ENCODE assay signal across 1 cellular context in the genomic region with DNA sequence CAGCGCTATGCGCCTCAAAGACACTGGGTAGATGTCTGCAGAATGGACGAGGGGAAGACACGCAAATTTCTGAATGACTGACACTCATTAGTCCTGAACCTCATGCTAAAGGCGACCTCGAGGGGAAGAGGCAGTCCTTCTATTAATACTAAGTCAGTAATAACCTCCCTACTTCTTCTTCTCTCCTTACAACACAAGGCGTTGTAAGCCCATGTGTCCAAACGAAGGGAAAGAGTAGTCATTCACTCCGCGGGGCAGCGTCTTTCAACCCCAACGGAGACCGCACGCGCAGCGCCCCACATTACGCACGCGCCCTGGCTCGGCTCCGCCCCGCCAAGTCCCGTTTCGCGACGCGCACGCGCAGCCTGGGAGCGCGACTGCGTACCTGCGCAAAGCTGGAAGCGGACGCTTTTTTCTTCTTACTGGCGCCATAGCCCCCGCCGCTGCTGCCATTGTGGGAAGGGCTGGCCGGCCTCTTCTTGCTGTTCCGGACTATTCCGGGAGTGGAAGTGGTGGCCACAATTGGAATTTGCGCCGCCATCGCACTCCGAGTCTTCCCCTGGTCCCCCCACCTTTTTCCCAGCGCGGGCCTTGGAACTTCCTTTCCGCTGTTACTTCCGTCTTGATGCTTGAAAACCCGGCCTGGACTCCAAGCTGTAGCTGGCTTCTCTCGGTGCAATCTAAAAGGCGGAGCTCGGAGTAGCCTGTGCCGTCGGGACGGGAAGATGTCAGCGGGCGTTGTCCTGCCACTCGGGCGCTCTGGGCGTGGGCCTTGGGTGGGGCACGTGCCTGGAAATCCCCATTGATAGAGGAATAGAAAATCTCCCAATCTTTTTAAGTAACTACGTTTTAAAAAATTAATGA.
A peak's percentile ranks its signal among the peaks of the same experiment; 100 is the strongest.
TF ChIP-seq lines count a peak whose summit lies in the region.

A gene with protein sequence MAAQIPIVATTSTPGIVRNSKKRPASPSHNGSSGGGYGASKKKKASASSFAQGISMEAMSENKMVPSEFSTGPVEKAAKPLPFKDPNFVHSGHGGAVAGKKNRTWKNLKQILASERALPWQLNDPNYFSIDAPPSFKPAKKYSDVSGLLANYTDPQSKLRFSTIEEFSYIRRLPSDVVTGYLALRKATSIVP (minus strand): TSS at position 627 of the 864 bp plus-strand sequence. CDS start 86 bp downstream, at position 541.

TF ChIP-seq in K562, 482 proteins besides CTCF, POLR2A, EP300 and RAD21 (continued from another document and continues in another):
- TF ChIP-seq CBX3 (IDR thresholded peaks at IDR 0.05; ENCODE audit: borderline replicate concordance in 1 of 2, low read length in 2 of 2) (peak in 1 of 2 experiments; percentile 84; a peak in 2 of 3 replicates), TEAD1 (CRISPR knock-in tag; IDR thresholded peaks at IDR 0.05) (peak; percentile 48 to 79; a peak in 2 of 4 replicates), RFX1 (IDR thresholded peaks at IDR 0.05) (no peak; the same call in 1 of the 2 replicates), BHLHE40 (IDR thresholded peaks at IDR 0.05; ENCODE audit: low read length) (peak; percentile 98), ELF2 (CRISPR knock-in tag; IDR thresholded peaks at IDR 0.05) (peak; percentile 97), SIN3B (IDR thresholded peaks at IDR 0.05; ENCODE audit: low read depth) (peak; percentile 68), SRF (CRISPR knock-in tag; IDR thresholded peaks at IDR 0.05) (peak in 1 of 2 experiments; percentile 63; a peak in 1 of 4 replicates), HNRNPK (IDR thresholded peaks at IDR 0.05; ENCODE audit: low read depth, low read length, poor library complexity, severe bottlenecking) (no peak), ESRRB (CRISPR knock-in tag; IDR thresholded peaks at IDR 0.05; ENCODE audit: borderline replicate concordance) (no peak), L3MBTL2 (IDR thresholded peaks at IDR 0.05) (peak; percentile 96), LARP7 (IDR thresholded peaks at IDR 0.05) (no peak), ZNF121 (CRISPR knock-in tag; conservative IDR thresholded peaks at IDR 0.05) (no peak), KAT8 (IDR thresholded peaks at IDR 0.05; ENCODE audit: low read depth) (peak; percentile 64; the same call in 1 of the 2 replicates), BMI1 (IDR thresholded peaks at IDR 0.05; ENCODE audit: low read length) (peak; percentile 54; the same call in 1 of the 2 replicates), CHD4 (IDR thresholded peaks at IDR 0.05; ENCODE audit: insufficient read depth, insufficient replicate concordance, low read depth, low read length, poor library complexity, severe bottlenecking) (no peak), ILF3 (IDR thresholded peaks at IDR 0.05; ENCODE audit: borderline replicate concordance) (no peak), NELFE (IDR thresholded peaks at IDR 0.05; ENCODE audit: insufficient read depth, insufficient read length) (no peak), CXXC5 (CRISPR knock-in tag; IDR thresholded peaks at IDR 0.05) (peak; percentile 95), TBL1XR1 (IDR thresholded peaks at IDR 0.05; ENCODE audit: low read length in 2 of 2) (peak; percentile 79 to 81), RCOR1 (IDR thresholded peaks at IDR 0.05; ENCODE audit: borderline replicate concordance in 1 of 2, low read depth in 2 of 2, low read length in 2 of 2) (peak; percentile 72 to 93), ZNF212 (CRISPR knock-in tag; IDR thresholded peaks at IDR 0.05) (no peak), RBBP5 (IDR thresholded peaks at IDR 0.05; ENCODE audit: borderline replicate concordance, insufficient read depth, low read length, poor library complexity, severe bottlenecking) (peak; percentile 91), ZNF699 (CRISPR knock-in tag; IDR thresholded peaks at IDR 0.05; ENCODE audit: insufficient replicate concordance) (no peak), XRCC4 (IDR thresholded peaks at IDR 0.05; ENCODE audit: extremely low read depth, insufficient read depth, insufficient read length) (no peak), MEF2D (tag; conservative IDR thresholded peaks at IDR 0.05; ENCODE audit: low read depth) (peak; percentile 73), ZBTB11 (CRISPR knock-in tag; IDR thresholded peaks at IDR 0.05) (peak in 1 of 3 experiments; percentile 85; a peak in 2 of 6 replicates), ELF1 (tag; IDR thresholded peaks at IDR 0.05) (peak; percentile 98), ZBTB17 (CRISPR knock-in tag; IDR thresholded peaks at IDR 0.05) (no peak), CUX1 (CRISPR knock-in tag; IDR thresholded peaks at IDR 0.05) (no peak), ZNF224 (CRISPR knock-in tag; IDR thresholded peaks at IDR 0.05) (0 out of 2 replicates have a peak, but pooled peaks have one; percentile 18), YY1 (IDR thresholded peaks at IDR 0.05; ENCODE audit: borderline replicate concordance in 1 of 3, control insufficient read depth in 1 of 3, extremely low read depth in 1 of 3, insufficient read depth in 3 of 3, insufficient read length in 1 of 3, insufficient replicate concordance in 2 of 3, low read depth in 1 of 3, low read length in 2 of 3) (peak in 2 of 3 experiments; percentile 82 to 85)
- TF ChIP-seq, protein P1, sequence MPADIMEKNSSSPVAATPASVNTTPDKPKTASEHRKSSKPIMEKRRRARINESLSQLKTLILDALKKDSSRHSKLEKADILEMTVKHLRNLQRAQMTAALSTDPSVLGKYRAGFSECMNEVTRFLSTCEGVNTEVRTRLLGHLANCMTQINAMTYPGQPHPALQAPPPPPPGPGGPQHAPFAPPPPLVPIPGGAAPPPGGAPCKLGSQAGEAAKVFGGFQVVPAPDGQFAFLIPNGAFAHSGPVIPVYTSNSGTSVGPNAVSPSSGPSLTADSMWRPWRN (IDR thresholded peaks at IDR 0.05; ENCODE audit: low read depth): peak; percentile 60
- TF ChIP-seq, protein P2, sequence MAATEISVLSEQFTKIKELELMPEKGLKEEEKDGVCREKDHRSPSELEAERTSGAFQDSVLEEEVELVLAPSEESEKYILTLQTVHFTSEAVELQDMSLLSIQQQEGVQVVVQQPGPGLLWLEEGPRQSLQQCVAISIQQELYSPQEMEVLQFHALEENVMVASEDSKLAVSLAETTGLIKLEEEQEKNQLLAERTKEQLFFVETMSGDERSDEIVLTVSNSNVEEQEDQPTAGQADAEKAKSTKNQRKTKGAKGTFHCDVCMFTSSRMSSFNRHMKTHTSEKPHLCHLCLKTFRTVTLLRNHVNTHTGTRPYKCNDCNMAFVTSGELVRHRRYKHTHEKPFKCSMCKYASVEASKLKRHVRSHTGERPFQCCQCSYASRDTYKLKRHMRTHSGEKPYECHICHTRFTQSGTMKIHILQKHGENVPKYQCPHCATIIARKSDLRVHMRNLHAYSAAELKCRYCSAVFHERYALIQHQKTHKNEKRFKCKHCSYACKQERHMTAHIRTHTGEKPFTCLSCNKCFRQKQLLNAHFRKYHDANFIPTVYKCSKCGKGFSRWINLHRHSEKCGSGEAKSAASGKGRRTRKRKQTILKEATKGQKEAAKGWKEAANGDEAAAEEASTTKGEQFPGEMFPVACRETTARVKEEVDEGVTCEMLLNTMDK (IDR thresholded peaks at IDR 0.05; ENCODE audit: borderline replicate concordance, insufficient read depth, low read depth, low read length, poor library complexity, severe bottlenecking): no peak
- TF ChIP-seq, protein P3, sequence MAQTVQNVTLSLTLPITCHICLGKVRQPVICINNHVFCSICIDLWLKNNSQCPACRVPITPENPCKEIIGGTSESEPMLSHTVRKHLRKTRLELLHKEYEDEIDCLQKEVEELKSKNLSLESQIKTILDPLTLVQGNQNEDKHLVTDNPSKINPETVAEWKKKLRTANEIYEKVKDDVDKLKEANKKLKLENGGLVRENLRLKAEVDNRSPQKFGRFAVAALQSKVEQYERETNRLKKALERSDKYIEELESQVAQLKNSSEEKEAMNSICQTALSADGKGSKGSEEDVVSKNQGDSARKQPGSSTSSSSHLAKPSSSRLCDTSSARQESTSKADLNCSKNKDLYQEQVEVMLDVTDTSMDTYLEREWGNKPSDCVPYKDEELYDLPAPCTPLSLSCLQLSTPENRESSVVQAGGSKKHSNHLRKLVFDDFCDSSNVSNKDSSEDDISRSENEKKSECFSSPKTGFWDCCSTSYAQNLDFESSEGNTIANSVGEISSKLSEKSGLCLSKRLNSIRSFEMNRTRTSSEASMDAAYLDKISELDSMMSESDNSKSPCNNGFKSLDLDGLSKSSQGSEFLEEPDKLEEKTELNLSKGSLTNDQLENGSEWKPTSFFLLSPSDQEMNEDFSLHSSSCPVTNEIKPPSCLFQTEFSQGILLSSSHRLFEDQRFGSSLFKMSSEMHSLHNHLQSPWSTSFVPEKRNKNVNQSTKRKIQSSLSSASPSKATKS (CRISPR knock-in tag; IDR thresholded peaks at IDR 0.05): 0 out of 2 replicates have a peak, but pooled peaks have one; percentile 32
- TF ChIP-seq, protein P4, sequence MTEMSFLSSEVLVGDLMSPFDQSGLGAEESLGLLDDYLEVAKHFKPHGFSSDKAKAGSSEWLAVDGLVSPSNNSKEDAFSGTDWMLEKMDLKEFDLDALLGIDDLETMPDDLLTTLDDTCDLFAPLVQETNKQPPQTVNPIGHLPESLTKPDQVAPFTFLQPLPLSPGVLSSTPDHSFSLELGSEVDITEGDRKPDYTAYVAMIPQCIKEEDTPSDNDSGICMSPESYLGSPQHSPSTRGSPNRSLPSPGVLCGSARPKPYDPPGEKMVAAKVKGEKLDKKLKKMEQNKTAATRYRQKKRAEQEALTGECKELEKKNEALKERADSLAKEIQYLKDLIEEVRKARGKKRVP (CRISPR knock-in tag; IDR thresholded peaks at IDR 0.05): peak; percentile 32; the same call in 1 of the 2 replicates
- TF ChIP-seq, protein P5, sequence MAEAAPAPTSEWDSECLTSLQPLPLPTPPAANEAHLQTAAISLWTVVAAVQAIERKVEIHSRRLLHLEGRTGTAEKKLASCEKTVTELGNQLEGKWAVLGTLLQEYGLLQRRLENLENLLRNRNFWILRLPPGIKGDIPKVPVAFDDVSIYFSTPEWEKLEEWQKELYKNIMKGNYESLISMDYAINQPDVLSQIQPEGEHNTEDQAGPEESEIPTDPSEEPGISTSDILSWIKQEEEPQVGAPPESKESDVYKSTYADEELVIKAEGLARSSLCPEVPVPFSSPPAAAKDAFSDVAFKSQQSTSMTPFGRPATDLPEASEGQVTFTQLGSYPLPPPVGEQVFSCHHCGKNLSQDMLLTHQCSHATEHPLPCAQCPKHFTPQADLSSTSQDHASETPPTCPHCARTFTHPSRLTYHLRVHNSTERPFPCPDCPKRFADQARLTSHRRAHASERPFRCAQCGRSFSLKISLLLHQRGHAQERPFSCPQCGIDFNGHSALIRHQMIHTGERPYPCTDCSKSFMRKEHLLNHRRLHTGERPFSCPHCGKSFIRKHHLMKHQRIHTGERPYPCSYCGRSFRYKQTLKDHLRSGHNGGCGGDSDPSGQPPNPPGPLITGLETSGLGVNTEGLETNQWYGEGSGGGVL (CRISPR knock-in tag; IDR thresholded peaks at IDR 0.05): no peak
